ENCODE assay signal across 1 cellular context in the genomic region with DNA sequence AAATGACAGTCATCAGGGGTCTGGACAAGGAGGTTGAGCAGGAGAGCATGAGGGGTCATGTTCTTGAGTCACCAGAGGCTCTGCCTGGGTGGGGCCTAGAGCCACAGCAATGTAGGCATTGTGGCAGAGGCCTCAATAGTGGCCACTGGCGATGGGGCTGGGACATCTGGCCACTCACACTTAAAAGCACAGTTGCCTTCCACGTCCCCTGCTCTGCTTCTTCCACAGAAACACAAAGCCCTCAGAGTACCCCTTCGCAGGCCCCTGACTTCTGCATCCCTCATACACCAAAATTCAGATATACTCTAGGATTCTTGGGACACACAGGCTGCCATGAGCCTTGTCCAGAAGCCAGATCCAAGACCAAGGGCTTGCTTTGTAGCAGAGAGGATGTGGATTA.
TF ChIP-seq lines count a peak whose summit lies in the region.

No MANE protein-coding gene starts in this region.

TF ChIP-seq in HepG2, 621 proteins besides CTCF, POLR2A, EP300 and RAD21:
- TF ChIP-seq RBFOX2 (IDR thresholded peaks at IDR 0.05; ENCODE audit: low read depth, low read length) = no peak
- TF ChIP-seq ZNF616 (CRISPR knock-in tag; IDR thresholded peaks at IDR 0.05; ENCODE audit: low read depth) = peak; percentile 88
